ENCODE assay signal across 1 cellular context in the genomic region with DNA sequence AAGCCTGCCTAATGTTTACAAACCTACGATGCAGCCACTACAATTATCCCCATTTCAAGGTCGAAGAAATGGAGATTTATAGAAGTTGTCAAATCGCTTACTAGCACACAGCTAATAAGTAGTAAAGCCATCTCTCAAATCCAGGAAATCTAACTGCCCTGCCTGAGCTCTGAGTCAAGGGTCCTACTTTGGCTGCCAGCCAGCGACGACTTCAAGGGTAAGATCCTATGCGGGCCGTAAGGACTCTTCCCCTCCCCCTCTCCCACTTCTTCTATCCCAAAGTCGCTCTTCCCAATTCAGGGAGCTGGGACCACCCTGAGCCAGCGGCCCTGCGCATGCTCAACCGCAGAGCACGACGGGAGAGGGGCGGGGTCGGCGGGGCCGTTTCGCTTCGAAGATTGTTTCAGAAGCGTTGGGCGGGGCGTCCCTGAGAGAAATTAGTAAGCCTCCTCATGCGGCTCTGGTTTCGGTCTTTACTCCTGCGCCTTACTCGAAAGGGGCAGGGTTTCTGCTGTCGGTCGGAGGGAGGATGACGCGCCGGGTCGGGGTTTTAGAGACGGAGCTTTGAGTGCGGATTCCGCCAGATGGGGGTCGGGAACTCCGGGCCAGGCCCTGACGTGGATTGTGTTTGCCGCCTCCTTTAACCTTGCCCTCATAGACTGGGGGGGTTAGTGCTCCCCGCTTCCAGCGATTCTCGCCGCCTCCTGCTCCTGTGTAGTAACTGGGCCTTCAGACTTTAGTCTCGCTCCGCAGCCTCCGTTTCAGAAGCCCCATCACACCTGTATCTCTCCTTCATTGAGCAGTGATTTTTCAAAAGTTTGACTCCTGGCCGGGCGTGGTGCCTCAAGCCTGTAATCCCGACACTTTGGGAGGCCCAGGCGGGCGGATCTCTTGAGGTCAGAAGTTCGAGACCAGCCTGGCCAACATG.
TF ChIP-seq lines count a peak whose summit lies in the region.

A gene (plus strand): TSS at position 383 of the 928 bp plus-strand sequence. CDS start 14,603 bp downstream, outside the sequence.

TF ChIP-seq in HepG2, 621 proteins besides CTCF, POLR2A, EP300 and RAD21 (continued from another document and continues in another):
- TF ChIP-seq, protein P1, sequence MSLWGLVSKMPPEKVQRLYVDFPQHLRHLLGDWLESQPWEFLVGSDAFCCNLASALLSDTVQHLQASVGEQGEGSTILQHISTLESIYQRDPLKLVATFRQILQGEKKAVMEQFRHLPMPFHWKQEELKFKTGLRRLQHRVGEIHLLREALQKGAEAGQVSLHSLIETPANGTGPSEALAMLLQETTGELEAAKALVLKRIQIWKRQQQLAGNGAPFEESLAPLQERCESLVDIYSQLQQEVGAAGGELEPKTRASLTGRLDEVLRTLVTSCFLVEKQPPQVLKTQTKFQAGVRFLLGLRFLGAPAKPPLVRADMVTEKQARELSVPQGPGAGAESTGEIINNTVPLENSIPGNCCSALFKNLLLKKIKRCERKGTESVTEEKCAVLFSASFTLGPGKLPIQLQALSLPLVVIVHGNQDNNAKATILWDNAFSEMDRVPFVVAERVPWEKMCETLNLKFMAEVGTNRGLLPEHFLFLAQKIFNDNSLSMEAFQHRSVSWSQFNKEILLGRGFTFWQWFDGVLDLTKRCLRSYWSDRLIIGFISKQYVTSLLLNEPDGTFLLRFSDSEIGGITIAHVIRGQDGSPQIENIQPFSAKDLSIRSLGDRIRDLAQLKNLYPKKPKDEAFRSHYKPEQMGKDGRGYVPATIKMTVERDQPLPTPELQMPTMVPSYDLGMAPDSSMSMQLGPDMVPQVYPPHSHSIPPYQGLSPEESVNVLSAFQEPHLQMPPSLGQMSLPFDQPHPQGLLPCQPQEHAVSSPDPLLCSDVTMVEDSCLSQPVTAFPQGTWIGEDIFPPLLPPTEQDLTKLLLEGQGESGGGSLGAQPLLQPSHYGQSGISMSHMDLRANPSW (CRISPR knock-in tag; IDR thresholded peaks at IDR 0.05; ENCODE audit: borderline replicate concordance): no peak
- TF ChIP-seq MAZ (IDR thresholded peaks at IDR 0.05; ENCODE audit: borderline replicate concordance, low read depth, low read length): no peak
- TF ChIP-seq MAZ (CRISPR knock-in tag; IDR thresholded peaks at IDR 0.05; ENCODE audit: low read depth): no peak
- TF ChIP-seq BRD4 (CRISPR knock-in tag; IDR thresholded peaks at IDR 0.05): no peak
- TF ChIP-seq, protein P2, sequence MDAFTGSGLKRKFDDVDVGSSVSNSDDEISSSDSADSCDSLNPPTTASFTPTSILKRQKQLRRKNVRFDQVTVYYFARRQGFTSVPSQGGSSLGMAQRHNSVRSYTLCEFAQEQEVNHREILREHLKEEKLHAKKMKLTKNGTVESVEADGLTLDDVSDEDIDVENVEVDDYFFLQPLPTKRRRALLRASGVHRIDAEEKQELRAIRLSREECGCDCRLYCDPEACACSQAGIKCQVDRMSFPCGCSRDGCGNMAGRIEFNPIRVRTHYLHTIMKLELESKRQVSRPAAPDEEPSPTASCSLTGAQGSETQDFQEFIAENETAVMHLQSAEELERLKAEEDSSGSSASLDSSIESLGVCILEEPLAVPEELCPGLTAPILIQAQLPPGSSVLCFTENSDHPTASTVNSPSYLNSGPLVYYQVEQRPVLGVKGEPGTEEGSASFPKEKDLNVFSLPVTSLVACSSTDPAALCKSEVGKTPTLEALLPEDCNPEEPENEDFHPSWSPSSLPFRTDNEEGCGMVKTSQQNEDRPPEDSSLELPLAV (CRISPR knock-in tag; conservative IDR thresholded peaks at IDR 0.05; ENCODE audit: low read depth): no peak
- peak; percentile 74; the same call in 1 of the 2 replicates for TF ChIP-seq MEIS1 (CRISPR knock-in tag; IDR thresholded peaks at IDR 0.05; ENCODE audit: borderline replicate concordance)
- TF ChIP-seq, protein P3, sequence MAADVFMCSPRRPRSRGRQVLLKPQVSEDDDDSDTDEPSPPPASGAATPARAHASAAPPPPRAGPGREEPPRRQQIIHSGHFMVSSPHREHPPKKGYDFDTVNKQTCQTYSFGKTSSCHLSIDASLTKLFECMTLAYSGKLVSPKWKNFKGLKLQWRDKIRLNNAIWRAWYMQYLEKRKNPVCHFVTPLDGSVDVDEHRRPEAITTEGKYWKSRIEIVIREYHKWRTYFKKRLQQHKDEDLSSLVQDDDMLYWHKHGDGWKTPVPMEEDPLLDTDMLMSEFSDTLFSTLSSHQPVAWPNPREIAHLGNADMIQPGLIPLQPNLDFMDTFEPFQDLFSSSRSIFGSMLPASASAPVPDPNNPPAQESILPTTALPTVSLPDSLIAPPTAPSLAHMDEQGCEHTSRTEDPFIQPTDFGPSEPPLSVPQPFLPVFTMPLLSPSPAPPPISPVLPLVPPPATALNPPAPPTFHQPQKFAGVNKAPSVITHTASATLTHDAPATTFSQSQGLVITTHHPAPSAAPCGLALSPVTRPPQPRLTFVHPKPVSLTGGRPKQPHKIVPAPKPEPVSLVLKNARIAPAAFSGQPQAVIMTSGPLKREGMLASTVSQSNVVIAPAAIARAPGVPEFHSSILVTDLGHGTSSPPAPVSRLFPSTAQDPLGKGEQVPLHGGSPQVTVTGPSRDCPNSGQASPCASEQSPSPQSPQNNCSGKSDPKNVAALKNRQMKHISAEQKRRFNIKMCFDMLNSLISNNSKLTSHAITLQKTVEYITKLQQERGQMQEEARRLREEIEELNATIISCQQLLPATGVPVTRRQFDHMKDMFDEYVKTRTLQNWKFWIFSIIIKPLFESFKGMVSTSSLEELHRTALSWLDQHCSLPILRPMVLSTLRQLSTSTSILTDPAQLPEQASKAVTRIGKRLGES (CRISPR knock-in tag; IDR thresholded peaks at IDR 0.05; ENCODE audit: borderline replicate concordance): no peak
- TF ChIP-seq, protein P4, sequence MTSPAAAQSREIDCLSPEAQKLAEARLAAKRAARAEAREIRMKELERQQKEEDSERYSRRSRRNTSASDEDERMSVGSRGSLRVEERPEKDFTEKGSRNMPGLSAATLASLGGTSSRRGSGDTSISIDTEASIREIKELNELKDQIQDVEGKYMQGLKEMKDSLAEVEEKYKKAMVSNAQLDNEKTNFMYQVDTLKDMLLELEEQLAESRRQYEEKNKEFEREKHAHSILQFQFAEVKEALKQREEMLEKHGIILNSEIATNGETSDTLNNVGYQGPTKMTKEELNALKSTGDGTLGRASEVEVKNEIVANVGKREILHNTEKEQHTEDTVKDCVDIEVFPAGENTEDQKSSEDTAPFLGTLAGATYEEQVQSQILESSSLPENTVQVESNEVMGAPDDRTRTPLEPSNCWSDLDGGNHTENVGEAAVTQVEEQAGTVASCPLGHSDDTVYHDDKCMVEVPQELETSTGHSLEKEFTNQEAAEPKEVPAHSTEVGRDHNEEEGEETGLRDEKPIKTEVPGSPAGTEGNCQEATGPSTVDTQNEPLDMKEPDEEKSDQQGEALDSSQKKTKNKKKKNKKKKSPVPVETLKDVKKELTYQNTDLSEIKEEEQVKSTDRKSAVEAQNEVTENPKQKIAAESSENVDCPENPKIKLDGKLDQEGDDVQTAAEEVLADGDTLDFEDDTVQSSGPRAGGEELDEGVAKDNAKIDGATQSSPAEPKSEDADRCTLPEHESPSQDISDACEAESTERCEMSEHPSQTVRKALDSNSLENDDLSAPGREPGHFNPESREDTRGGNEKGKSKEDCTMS (CRISPR knock-in tag; conservative IDR thresholded peaks at IDR 0.05): no peak
- no peak for TF ChIP-seq MLLT10 (CRISPR knock-in tag; IDR thresholded peaks at IDR 0.05)
- peak; percentile 57; the same call in 1 of the 2 replicates for TF ChIP-seq ZSCAN30 (CRISPR knock-in tag; IDR thresholded peaks at IDR 0.05)
- peak; percentile 77; the same call in 1 of the 2 replicates for TF ChIP-seq SALL1 (CRISPR knock-in tag; IDR thresholded peaks at IDR 0.05)
- TF ChIP-seq, protein P5, sequence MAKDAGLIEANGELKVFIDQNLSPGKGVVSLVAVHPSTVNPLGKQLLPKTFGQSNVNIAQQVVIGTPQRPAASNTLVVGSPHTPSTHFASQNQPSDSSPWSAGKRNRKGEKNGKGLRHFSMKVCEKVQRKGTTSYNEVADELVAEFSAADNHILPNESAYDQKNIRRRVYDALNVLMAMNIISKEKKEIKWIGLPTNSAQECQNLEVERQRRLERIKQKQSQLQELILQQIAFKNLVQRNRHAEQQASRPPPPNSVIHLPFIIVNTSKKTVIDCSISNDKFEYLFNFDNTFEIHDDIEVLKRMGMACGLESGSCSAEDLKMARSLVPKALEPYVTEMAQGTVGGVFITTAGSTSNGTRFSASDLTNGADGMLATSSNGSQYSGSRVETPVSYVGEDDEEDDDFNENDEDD (CRISPR knock-in tag; IDR thresholded peaks at IDR 0.05; ENCODE audit: borderline replicate concordance): peak; percentile 73; the same call in 1 of the 2 replicates
- TF ChIP-seq TBP (CRISPR knock-in tag; IDR thresholded peaks at IDR 0.05): no peak
- TF ChIP-seq ZNF441 (CRISPR knock-in tag; IDR thresholded peaks at IDR 0.05; ENCODE audit: borderline replicate concordance): no peak
- peak; percentile 48; the same call in 1 of the 2 replicates for TF ChIP-seq CREM (IDR thresholded peaks at IDR 0.05)
- no peak for TF ChIP-seq CREM (CRISPR knock-in tag; IDR thresholded peaks at IDR 0.05)
- TF ChIP-seq ZNF224 (CRISPR knock-in tag; IDR thresholded peaks at IDR 0.05): peak; percentile 84; the same call in 1 of the 2 replicates
- TF ChIP-seq ZNF101 (CRISPR knock-in tag; IDR thresholded peaks at IDR 0.05; ENCODE audit: borderline replicate concordance, low read depth): no peak
- 0 out of 2 replicates have a peak, but pooled peaks have one; percentile 78 for TF ChIP-seq ZNF34 (CRISPR knock-in tag; IDR thresholded peaks at IDR 0.05; ENCODE audit: borderline replicate concordance)
- no peak for TF ChIP-seq CEBPG (CRISPR knock-in tag; IDR thresholded peaks at IDR 0.05)
- no peak for TF ChIP-seq ZNF839 (CRISPR knock-in tag; IDR thresholded peaks at IDR 0.05; ENCODE audit: borderline replicate concordance)
- TF ChIP-seq, protein P6, sequence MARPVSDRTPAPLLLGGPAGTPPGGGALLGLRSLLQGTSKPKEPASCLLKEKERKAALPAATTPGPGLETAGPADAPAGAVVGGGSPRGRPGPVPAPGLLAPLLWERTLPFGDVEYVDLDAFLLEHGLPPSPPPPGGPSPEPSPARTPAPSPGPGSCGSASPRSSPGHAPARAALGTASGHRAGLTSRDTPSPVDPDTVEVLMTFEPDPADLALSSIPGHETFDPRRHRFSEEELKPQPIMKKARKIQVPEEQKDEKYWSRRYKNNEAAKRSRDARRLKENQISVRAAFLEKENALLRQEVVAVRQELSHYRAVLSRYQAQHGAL (CRISPR knock-in tag; IDR thresholded peaks at IDR 0.05; ENCODE audit: not compliant biosample characterization): no peak
- TF ChIP-seq CBFB (CRISPR knock-in tag; IDR thresholded peaks at IDR 0.05): no peak
- TF ChIP-seq ZNF790 (CRISPR knock-in tag; IDR thresholded peaks at IDR 0.05; ENCODE audit: borderline replicate concordance): no peak
- TF ChIP-seq ZNF460 (CRISPR knock-in tag; IDR thresholded peaks at IDR 0.05; ENCODE audit: borderline replicate concordance): no peak
- TF ChIP-seq, protein P7, sequence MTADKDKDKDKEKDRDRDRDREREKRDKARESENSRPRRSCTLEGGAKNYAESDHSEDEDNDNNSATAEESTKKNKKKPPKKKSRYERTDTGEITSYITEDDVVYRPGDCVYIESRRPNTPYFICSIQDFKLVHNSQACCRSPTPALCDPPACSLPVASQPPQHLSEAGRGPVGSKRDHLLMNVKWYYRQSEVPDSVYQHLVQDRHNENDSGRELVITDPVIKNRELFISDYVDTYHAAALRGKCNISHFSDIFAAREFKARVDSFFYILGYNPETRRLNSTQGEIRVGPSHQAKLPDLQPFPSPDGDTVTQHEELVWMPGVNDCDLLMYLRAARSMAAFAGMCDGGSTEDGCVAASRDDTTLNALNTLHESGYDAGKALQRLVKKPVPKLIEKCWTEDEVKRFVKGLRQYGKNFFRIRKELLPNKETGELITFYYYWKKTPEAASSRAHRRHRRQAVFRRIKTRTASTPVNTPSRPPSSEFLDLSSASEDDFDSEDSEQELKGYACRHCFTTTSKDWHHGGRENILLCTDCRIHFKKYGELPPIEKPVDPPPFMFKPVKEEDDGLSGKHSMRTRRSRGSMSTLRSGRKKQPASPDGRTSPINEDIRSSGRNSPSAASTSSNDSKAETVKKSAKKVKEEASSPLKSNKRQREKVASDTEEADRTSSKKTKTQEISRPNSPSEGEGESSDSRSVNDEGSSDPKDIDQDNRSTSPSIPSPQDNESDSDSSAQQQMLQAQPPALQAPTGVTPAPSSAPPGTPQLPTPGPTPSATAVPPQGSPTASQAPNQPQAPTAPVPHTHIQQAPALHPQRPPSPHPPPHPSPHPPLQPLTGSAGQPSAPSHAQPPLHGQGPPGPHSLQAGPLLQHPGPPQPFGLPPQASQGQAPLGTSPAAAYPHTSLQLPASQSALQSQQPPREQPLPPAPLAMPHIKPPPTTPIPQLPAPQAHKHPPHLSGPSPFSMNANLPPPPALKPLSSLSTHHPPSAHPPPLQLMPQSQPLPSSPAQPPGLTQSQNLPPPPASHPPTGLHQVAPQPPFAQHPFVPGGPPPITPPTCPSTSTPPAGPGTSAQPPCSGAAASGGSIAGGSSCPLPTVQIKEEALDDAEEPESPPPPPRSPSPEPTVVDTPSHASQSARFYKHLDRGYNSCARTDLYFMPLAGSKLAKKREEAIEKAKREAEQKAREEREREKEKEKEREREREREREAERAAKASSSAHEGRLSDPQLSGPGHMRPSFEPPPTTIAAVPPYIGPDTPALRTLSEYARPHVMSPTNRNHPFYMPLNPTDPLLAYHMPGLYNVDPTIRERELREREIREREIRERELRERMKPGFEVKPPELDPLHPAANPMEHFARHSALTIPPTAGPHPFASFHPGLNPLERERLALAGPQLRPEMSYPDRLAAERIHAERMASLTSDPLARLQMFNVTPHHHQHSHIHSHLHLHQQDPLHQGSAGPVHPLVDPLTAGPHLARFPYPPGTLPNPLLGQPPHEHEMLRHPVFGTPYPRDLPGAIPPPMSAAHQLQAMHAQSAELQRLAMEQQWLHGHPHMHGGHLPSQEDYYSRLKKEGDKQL (CRISPR knock-in tag; IDR thresholded peaks at IDR 0.05; ENCODE audit: low read depth): no peak
- peak; percentile 84 for TF ChIP-seq SAP130 (CRISPR knock-in tag; IDR thresholded peaks at IDR 0.05; ENCODE audit: low read depth)
- no peak for TF ChIP-seq ZNF496 (CRISPR knock-in tag; IDR thresholded peaks at IDR 0.05; ENCODE audit: insufficient replicate concordance)
- TF ChIP-seq, protein P8, sequence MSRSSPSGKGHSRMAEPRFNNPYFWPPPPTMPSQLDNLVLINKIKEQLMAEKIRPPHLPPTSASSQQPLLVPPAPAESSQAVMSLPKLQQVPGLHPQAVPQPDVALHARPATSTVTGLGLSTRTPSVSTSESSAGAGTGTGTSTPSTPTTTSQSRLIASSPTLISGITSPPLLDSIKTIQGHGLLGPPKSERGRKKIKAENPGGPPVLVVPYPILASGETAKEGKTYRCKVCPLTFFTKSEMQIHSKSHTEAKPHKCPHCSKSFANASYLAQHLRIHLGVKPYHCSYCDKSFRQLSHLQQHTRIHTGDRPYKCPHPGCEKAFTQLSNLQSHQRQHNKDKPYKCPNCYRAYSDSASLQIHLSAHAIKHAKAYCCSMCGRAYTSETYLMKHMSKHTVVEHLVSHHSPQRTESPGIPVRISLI (CRISPR knock-in tag; IDR thresholded peaks at IDR 0.05; ENCODE audit: borderline replicate concordance): no peak
- TF ChIP-seq, protein P9, sequence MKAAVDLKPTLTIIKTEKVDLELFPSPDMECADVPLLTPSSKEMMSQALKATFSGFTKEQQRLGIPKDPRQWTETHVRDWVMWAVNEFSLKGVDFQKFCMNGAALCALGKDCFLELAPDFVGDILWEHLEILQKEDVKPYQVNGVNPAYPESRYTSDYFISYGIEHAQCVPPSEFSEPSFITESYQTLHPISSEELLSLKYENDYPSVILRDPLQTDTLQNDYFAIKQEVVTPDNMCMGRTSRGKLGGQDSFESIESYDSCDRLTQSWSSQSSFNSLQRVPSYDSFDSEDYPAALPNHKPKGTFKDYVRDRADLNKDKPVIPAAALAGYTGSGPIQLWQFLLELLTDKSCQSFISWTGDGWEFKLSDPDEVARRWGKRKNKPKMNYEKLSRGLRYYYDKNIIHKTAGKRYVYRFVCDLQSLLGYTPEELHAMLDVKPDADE (CRISPR knock-in tag; IDR thresholded peaks at IDR 0.05): no peak
- TF ChIP-seq CENPT (CRISPR knock-in tag; IDR thresholded peaks at IDR 0.05; ENCODE audit: low read depth): no peak
- TF ChIP-seq FOXK1 (CRISPR knock-in tag; IDR thresholded peaks at IDR 0.05; ENCODE audit: borderline replicate concordance, low read depth): no peak
- TF ChIP-seq ZNF629 (CRISPR knock-in tag; conservative IDR thresholded peaks at IDR 0.05): no peak
